ENCODE assay signal across 32 cellular contexts in genomic region chr10:133114251-133114650, GRCh38. TPM values are rescaled to one million over a fixed set of nuclear protein-coding genes. Genes with fewer than 3 reads are reported as not detected.
"Had no signal": no experiment of that assay in that cellular context is flagged by ENCODE, and none has a peak within 500 bp of the region (broad histone marks: within the 10 kb centered on the region; RNA-seq: fewer than 3 reads in every experiment).

No MANE protein-coding gene starts in this region.

- H3K9me3 ChIP-seq: adrenal gland, ascending aorta, colonic mucosa, gastrocnemius medialis had no signal

- ATAC-seq: activated naive CD4-positive, alpha-beta T cell treated with anti-CD3 and anti-CD28 coated beads, Interleukin-2, amount 50 U/mL, for 72 hours; activated T-cell treated with anti-CD3 and anti-CD28 coated beads, Interleukin-2, amount 50 U/mL, for 72 hours; esophagus mucosa; gastrocnemius medialis; T-helper 17 cell had no signal

- H3K36me3 ChIP-seq: adrenal gland, ascending aorta, breast epithelium, cardiac muscle cell, colonic mucosa, gastrocnemius medialis, WERI-Rb-1 had no signal

- H3K27me3 ChIP-seq: adrenal gland, ascending aorta, cardiac muscle cell, colonic mucosa, gastrocnemius medialis had no signal

- H3K4me3 ChIP-seq: adrenal gland, ascending aorta, breast epithelium, cardiac muscle cell, colonic mucosa, gastrocnemius medialis had no signal

- H3K27ac ChIP-seq: adrenal gland, ascending aorta, breast epithelium, cardiac muscle cell, colonic mucosa, gastrocnemius medialis, WERI-Rb-1 had no signal

- H3K4me1 ChIP-seq: ascending aorta, breast epithelium, colonic mucosa had no signal

- DNase-seq: activated B cell treated with CpG ODN at 0.5 μM for 24 hours; activated CD4-positive, alpha-beta memory T cell treated with anti-CD3 and anti-CD28 coated beads, Interleukin-2, amount 10 ng/mL, durations not matched to agents 7 days and 5 days; activated CD4-positive, alpha-beta T cell treated with anti-CD3 and anti-CD28 coated beads for 1 hour; activated CD4-positive, alpha-beta T cell treated with anti-CD3 and anti-CD28 coated beads for 4 hours; activated CD4-positive, alpha-beta T cell treated with anti-CD3 and anti-CD28 coated beads, Interleukin-2, amount 10 ng/mL, durations not matched to agents 7 days and 5 days; activated CD4-positive, alpha-beta T cell treated with anti-CD3 and anti-CD28 coated beads, Interleukin-2, amount 50 U/mL, for 4 hours; activated CD8-positive, alpha-beta memory T cell treated with anti-CD3 and anti-CD28 coated beads, Interleukin-2, amount 50 U/mL, for 48 hours; activated gamma-delta T cell; activated naive CD4-positive, alpha-beta T cell; activated naive CD4-positive, alpha-beta T cell treated with anti-CD3 and anti-CD28 coated beads, Interleukin-2, amount 10 ng/mL, durations not matched to agents 7 days and 5 days; activated T-cell treated with anti-CD3 and anti-CD28 coated beads for 4 hours; activated T-cell treated with anti-CD3 and anti-CD28 coated beads, Interleukin-2, amount 50 U/mL, for 24 hours; activated T-cell treated with anti-CD3 and anti-CD28 coated beads, Interleukin-2, amount 50 U/mL, for 72 hours; adrenal gland; amygdala; central memory CD4-positive, alpha-beta T cell; cerebellar nuclear complex; colonic mucosa; effector CD8-positive, alpha-beta T cell; foreskin fibroblast; gastrocnemius medialis; glutamatergic neuron; T-helper 1 cell; T-helper 17 cell; T1000; WERI-Rb-1 had no signal

RNA-seq across cellular contexts. Expression of gene ADGRA1, which starts 26.5 kb away (rescaled TPM):
- polyA plus RNA-seq: endothelial cell of umbilical vein had no signal

RNA-seq across cellular contexts. Expression of gene KNDC1, which starts 45.8 kb away (rescaled TPM):
- polyA plus RNA-seq: endothelial cell of umbilical vein had no signal
